ENCODE assay signal across 34 cellular contexts in the genomic region with DNA sequence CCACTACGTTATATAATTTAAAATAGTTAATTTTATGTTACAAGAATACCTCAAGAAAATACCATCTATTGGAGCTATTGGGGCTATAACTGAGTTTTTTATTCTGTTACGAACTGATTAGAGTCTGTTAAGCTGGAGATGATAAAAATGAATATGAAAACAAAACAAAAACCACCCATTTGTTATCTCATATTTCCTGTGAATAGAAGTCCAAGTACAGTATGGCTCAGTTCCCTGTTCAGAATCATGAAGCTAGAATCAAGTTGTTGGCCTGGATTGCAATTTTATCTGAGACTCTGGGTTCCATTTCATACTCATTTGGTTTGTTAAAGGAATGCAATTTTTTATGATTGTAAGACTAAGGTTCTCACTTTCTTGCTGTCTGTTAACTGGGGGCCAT.
"Had no signal": no experiment of that assay in that cellular context is flagged by ENCODE, and none has a peak within 500 bp of the region (broad histone marks: within the 10 kb centered on the region; RNA-seq: fewer than 3 reads in every experiment).

No MANE protein-coding gene starts in this region.

- ATAC-seq: activated T-cell treated with anti-CD3 and anti-CD28 coated beads, Interleukin-2, amount 50 U/mL, for 4 hours; activated T-helper 17 cell treated with anti-CD3 and anti-CD28 coated beads, Interleukin-2, amount 50 U/mL, for 72 hours; esophagus mucosa; foreskin keratinocyte; gastrocnemius medialis; heart left ventricle; T-helper 17 cell; WTC11 had no signal

- DNase-seq: activated CD4-positive, alpha-beta memory T cell treated with anti-CD3 and anti-CD28 coated beads, Interleukin-2, amount 10 ng/mL, durations not matched to agents 7 days and 5 days; activated CD4-positive, alpha-beta T cell treated with anti-CD3 and anti-CD28 coated beads for 1 hour; activated CD4-positive, alpha-beta T cell treated with anti-CD3 and anti-CD28 coated beads for 4 hours; activated CD4-positive, alpha-beta T cell treated with anti-CD3 and anti-CD28 coated beads, Interleukin-2, amount 10 ng/mL, durations not matched to agents 7 days and 5 days; activated CD4-positive, alpha-beta T cell treated with anti-CD3 and anti-CD28 coated beads, Interleukin-2, amount 50 U/mL, for 4 hours; activated CD8-positive, alpha-beta memory T cell treated with anti-CD3 and anti-CD28 coated beads, Interleukin-2, amount 50 U/mL, for 48 hours; activated effector memory CD4-positive, alpha-beta T cell treated with Interleukin-2 at 50 U/mL for 16 hours; activated gamma-delta T cell treated with Interleukin-2 at 50 U/mL for 16 hours; activated naive CD4-positive, alpha-beta T cell treated with anti-CD3 and anti-CD28 coated beads, Interleukin-2, amount 50 U/mL, for 16 hours; activated naive CD4-positive, alpha-beta T cell treated with Interleukin-2 at 50 U/mL for 16 hours; activated T-cell treated with anti-CD3 and anti-CD28 coated beads for 4 hours; activated T-cell treated with anti-CD3 and anti-CD28 coated beads, Interleukin-2, amount 50 U/mL, for 4 hours; amniotic stem cell; anterior cingulate cortex; brain microvascular endothelial cell; dorsolateral prefrontal cortex; effector memory CD4-positive, alpha-beta T cell; endodermal cell; foreskin keratinocyte; gastrocnemius medialis; glutamatergic neuron; heart left ventricle; T-helper 1 cell; T-helper 17 cell; T1000 had no signal

- H3K27ac Mint-ChIP-seq: activated CD4-positive, alpha-beta memory T cell treated with anti-CD3 and anti-CD28 coated beads, Interleukin-2, amount 10 ng/mL, durations not matched to agents 7 days and 5 days; activated CD4-positive, alpha-beta T cell treated with anti-CD3 and anti-CD28 coated beads, Interleukin-2, amount 10 ng/mL, durations not matched to agents 7 days and 5 days; activated naive CD8-positive, alpha-beta T cell; activated T-helper 17 cell treated with anti-CD3 and anti-CD28 coated beads, Interleukin-2, amount 50 U/mL, for 72 hours; dendritic cell treated with granulocyte-macrophage colony-stimulating factor and Interleukin-4, amounts not matched to agents 40 ng/mL and 50 ng/mL, for 4 days; endodermal cell; T-helper 17 cell; T-helper 2 cell treated with Interferon-gamma antibody and Interleukin-4, amounts not matched to agents 5 μg/mL and 100 μg/mL, for 36 hours; WTC11 had no signal

- H3K36me3 Mint-ChIP-seq: activated naive CD8-positive, alpha-beta T cell had no signal

- H3K27me3 ChIP-seq: brain microvascular endothelial cell, foreskin keratinocyte, gastrocnemius medialis, heart left ventricle had no signal

- H3K27ac ChIP-seq: brain microvascular endothelial cell, coronary artery, dorsolateral prefrontal cortex, foreskin keratinocyte, gastrocnemius medialis, heart left ventricle, VCaP had no signal

- H3K27me3 Mint-ChIP-seq: activated CD4-positive, alpha-beta memory T cell treated with anti-CD3 and anti-CD28 coated beads, Interleukin-2, amount 10 ng/mL, durations not matched to agents 7 days and 5 days; activated CD4-positive, alpha-beta T cell treated with anti-CD3 and anti-CD28 coated beads, Interleukin-2, amount 10 ng/mL, durations not matched to agents 7 days and 5 days; activated naive CD8-positive, alpha-beta T cell; activated T-helper 17 cell treated with anti-CD3 and anti-CD28 coated beads, Interleukin-2, amount 50 U/mL, for 72 hours; central memory CD8-positive, alpha-beta T cell; dendritic cell treated with granulocyte-macrophage colony-stimulating factor and Interleukin-4, amounts not matched to agents 40 ng/mL and 50 ng/mL, for 4 days; T-helper 17 cell had no signal

- H3K4me1 ChIP-seq: gastrocnemius medialis, heart left ventricle had no signal

- H3K36me3 ChIP-seq: brain microvascular endothelial cell, gastrocnemius medialis, heart left ventricle had no signal

- H3K4me1 Mint-ChIP-seq: activated CD4-positive, alpha-beta memory T cell treated with anti-CD3 and anti-CD28 coated beads, Interleukin-2, amount 10 ng/mL, durations not matched to agents 7 days and 5 days; activated CD4-positive, alpha-beta T cell treated with anti-CD3 and anti-CD28 coated beads, Interleukin-2, amount 10 ng/mL, durations not matched to agents 7 days and 5 days; activated T-helper 17 cell treated with anti-CD3 and anti-CD28 coated beads, Interleukin-2, amount 50 U/mL, for 72 hours; central memory CD8-positive, alpha-beta T cell; endodermal cell; T-helper 17 cell; WTC11 had no signal

- H3K9me3 Mint-ChIP-seq: dendritic cell treated with granulocyte-macrophage colony-stimulating factor and Interleukin-4, amounts not matched to agents 40 ng/mL and 50 ng/mL, for 4 days had no signal

- H3K4me3 ChIP-seq: coronary artery, dorsolateral prefrontal cortex, gastrocnemius medialis, heart left ventricle had no signal

- H3K4me3 Mint-ChIP-seq: activated CD4-positive, alpha-beta memory T cell treated with anti-CD3 and anti-CD28 coated beads, Interleukin-2, amount 10 ng/mL, durations not matched to agents 7 days and 5 days; activated CD4-positive, alpha-beta T cell treated with anti-CD3 and anti-CD28 coated beads, Interleukin-2, amount 10 ng/mL, durations not matched to agents 7 days and 5 days; activated naive CD8-positive, alpha-beta T cell; activated T-cell treated with anti-CD3 and anti-CD28 coated beads, Interleukin-2, amount 50 U/mL, for 4 hours; activated T-helper 17 cell treated with anti-CD3 and anti-CD28 coated beads, Interleukin-2, amount 50 U/mL, for 72 hours; central memory CD8-positive, alpha-beta T cell; dendritic cell treated with granulocyte-macrophage colony-stimulating factor and Interleukin-4, amounts not matched to agents 40 ng/mL and 50 ng/mL, for 4 days; endodermal cell; T-helper 17 cell; T-helper 2 cell treated with Interferon-gamma antibody and Interleukin-4, amounts not matched to agents 5 μg/mL and 100 μg/mL, for 36 hours; WTC11 had no signal
